Comparison of ENCODE assay signal across 8 cellular contexts in the genomic region with DNA sequence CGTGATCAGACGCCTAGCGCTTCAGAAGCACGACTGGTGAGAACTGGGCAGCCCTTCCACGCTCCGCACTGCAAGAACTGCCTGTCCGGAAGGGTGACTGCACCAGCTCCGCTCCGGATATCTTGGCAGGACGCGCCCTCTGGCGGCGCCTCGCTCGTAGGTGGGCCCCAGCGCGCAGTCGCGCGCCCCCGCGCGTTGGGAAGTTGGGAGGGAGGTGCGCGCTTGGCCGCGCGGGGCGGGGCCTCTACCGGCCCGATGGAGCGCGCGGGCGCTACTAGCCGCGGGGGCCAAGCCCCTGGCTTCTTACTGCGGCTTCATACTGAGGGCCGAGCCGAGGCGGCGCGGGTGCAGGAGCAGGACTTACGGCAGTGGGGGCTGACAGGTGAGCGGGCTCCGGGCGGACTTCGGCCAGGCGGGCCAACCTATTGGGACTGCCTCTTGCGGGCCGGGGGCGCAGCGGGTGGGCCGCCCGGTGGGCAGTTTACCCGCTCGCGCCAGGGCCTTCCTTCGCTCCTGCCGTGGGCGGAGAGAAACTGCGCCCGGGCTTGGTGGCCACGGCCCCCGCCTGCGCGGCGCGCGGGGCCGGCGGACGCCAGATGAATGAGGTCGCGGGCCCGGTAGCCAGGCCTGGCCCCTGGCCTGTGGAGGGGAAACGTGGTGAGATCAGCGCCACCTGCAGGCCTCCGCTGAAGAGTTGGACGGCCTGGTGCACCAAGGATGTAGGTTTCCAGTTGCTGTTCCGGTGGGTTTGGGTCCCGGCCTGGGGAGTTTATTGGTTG. TPM values are rescaled to one million over a fixed set of nuclear protein-coding genes. Genes with fewer than 3 reads are reported as not detected.
A peak's percentile ranks its signal among the peaks of the same experiment; 100 is the strongest.
DNase-seq lines count a peak whose midpoint lies in the region; ATAC-seq and TF ChIP-seq lines count a peak whose summit lies in the region.

A gene (plus strand): TSS at position 236 of the 779 bp plus-strand sequence. CDS start 20 bp downstream, at position 256.

- ATAC-seq in GM21526 (IDR thresholded peaks at IDR 0.05; ENCODE audit: low FRiP score, unreplicated experiment) (peak; percentile 84), mucosa of descending colon (peak; percentile 96)

- peak; percentile 80 for DNase-seq in DMS 273 treated with DMSO at 0.1 percent for 48 hours (lab: John Stamatoyannopoulos, UW)
- DNase-seq in HuH-7.5 (ENCODE audit: low spot score) = peak; percentile 84
- peak; percentile 90 for DNase-seq in activated T-cell treated with anti-CD3 and anti-CD28 coated beads for 1 hour (ENCODE audit: low read depth)
- DNase-seq in epithelial cell of esophagus (ENCODE audit: low read depth) = peak; percentile 98
- peak; percentile 97 to 99 (median 99) for DNase-seq in mucosa of descending colon
- DNase-seq in stimulated activated CD8-positive, alpha-beta memory T cell treated with anti-CD3 and anti-CD28 coated beads, Interleukin-4, amount 100 ng/mL, for 24 hours (ENCODE audit: low read depth) = peak; percentile 89

- peak within 1 kb of the TSS; percentile 91 for H3K4me3 ChIP-seq in OCI-LY3 (ENCODE audit: low read length)
- H3K4me3 ChIP-seq in epithelial cell of esophagus (ENCODE audit: low read length) = peak within 1 kb of the TSS; percentile 59
- H3K4me3 ChIP-seq in mucosa of descending colon = peak within 1 kb of the TSS; percentile 88

- peaks cover 17% of the 10 kb centered on the region for H3K36me3 ChIP-seq in OCI-LY3 (replicated peaks; ENCODE audit: low read depth, low read length)
- no peaks in the 10 kb centered on the region for H3K36me3 ChIP-seq in mucosa of descending colon (ENCODE audit: low read depth)

- H3K4me1 ChIP-seq in OCI-LY3 (ENCODE audit: low read length) (peaks cover 31% of the 10 kb centered on the region), mucosa of descending colon (ENCODE audit: low read depth) (peaks cover 22% of the 10 kb centered on the region)

- no peaks in the 10 kb centered on the region for H3K27me3 ChIP-seq in OCI-LY3 (ENCODE audit: low read depth, low read length)

- H3K9ac ChIP-seq in OCI-LY3 (ENCODE audit: low read length) = peak within 1 kb of the TSS; percentile 91

- peak within 1 kb of the TSS; percentile 68 for H3K27ac ChIP-seq in OCI-LY3 (ENCODE audit: low read length)

- H3K9me3 ChIP-seq in OCI-LY3 (ENCODE audit: insufficient read depth, low read length) (no peaks in the 10 kb centered on the region), mucosa of descending colon (no peaks in the 10 kb centered on the region)

- TF ChIP-seq CTCF in OCI-LY3 (IDR thresholded peaks at IDR 0.05; ENCODE audit: low read depth, low read length) (peak; percentile 91), epithelial cell of esophagus (IDR thresholded peaks at IDR 0.05; ENCODE audit: insufficient read depth, low read depth, low read length, missing control alignments) (peak; percentile 77), mucosa of descending colon (IDR thresholded peaks at IDR 0.05) (peak; percentile 84)

- H3K4me2 ChIP-seq in OCI-LY3 (ENCODE audit: low read length) = peak within 1 kb of the TSS; percentile 92

- peaks cover 23% of the 10 kb centered on the region for H4K20me1 ChIP-seq in OCI-LY3 (ENCODE audit: insufficient read depth, low read length)

- intact Hi-C loops in mucosa of descending colon (cut with DNase I, micrococcal nuclease) = loop anchor here (2.0 to 5.0 kb wide), 2 partner anchors 70 kb away; a partner anchor contains a TSS

- H3K79me2 ChIP-seq in OCI-LY3 (ENCODE audit: low read length) = peaks cover 50% of the 10 kb centered on the region

- H2AFZ ChIP-seq in OCI-LY3 (ENCODE audit: low read depth, low read length) = peak within 1 kb of the TSS; percentile 97

RNA-seq across cellular contexts. Expression of the gene that starts here (rescaled TPM):
- 10 to 100 TPM; 33.8 to 40.0 (median 34.5) TPM for total RNA-seq in mucosa of descending colon

Comparison
In these comparisons a context has a peak if more than half of its experiments do, and no peak if none do; other contexts are left out.
1. Peak in every context shown above with its lines: DNase-seq, ATAC-seq, H3K4me3 ChIP-seq and H3K27ac ChIP-seq.